Comparison of ENCODE assay signal across 9 cellular contexts in the genomic region with DNA sequence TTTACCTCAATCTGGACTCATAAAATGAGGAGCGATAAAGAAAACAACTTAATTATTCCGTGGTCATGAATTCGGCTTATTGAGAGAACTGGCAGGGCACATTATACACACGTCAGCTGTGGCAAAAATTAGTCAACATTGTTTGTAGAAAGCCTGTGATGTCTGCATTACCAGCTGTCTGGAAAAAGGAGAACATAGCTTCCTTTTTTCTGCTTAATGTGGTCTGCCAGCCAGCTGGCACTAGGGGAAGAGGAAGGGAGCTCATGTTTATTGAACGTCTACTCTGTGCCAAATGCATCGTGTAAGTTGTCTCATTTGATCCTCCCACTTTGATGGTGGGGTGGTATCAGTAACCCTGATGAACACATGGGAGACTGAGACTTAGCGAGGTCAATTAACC.
A peak's percentile ranks its signal among the peaks of the same experiment; 100 is the strongest.
DNase-seq lines count a peak whose midpoint lies in the region; ATAC-seq and TF ChIP-seq lines count a peak whose summit lies in the region.
"Had no signal": no experiment of that assay in that cellular context is flagged by ENCODE, and none has a peak within 500 bp of the region (broad histone marks: within the 10 kb centered on the region; RNA-seq: fewer than 3 reads in every experiment).

No MANE protein-coding gene starts in this region.

- TF ChIP-seq POLR2A in Peyer's patch (IDR thresholded peaks at IDR 0.05): no peak

- no peaks in the 10 kb centered on the region for H3K27me3 Mint-ChIP-seq in progenitor cell of endocrine pancreas

- H3K9me3 Mint-ChIP-seq in progenitor cell of endocrine pancreas (ENCODE audit: low read depth): no peaks in the 10 kb centered on the region

- H3K36me3 Mint-ChIP-seq in progenitor cell of endocrine pancreas (ENCODE audit: insufficient read depth): no peaks in the 10 kb centered on the region

- H3K4me1 ChIP-seq in Peyer's patch: no peaks in the 10 kb centered on the region

- no peak overlapping the region for H3K4me3 ChIP-seq in Peyer's patch
- no peak overlapping the region for H3K4me3 ChIP-seq in fibroblast of villous mesenchyme (ENCODE audit: low read depth, low read length)

- H3K36me3 ChIP-seq in Peyer's patch: no peaks in the 10 kb centered on the region

- no peaks in the 10 kb centered on the region for H3K27me3 ChIP-seq in Peyer's patch

- no peak overlapping the region for H3K4me3 Mint-ChIP-seq in progenitor cell of endocrine pancreas (ENCODE audit: low read depth)

- no peak overlapping the region for H3K27ac Mint-ChIP-seq in progenitor cell of endocrine pancreas

- DNase-seq in Peyer's patch (peak in 2 of 3 donors; percentile 25 to 57), fibroblast of villous mesenchyme (ENCODE audit: low read depth) (peak; percentile 47), renal cortical epithelial cell (ENCODE audit: low read depth) (peak; percentile 65), DMS79 (lab: John Stamatoyannopoulos, UW) (no peak), progenitor cell of endocrine pancreas (ENCODE audit: low spot score, unreplicated experiment) (no peak), NCI-H1417 treated with DMSO at 0.1 percent for 48 hours (lab: John Stamatoyannopoulos, UW) (no peak)
- no peak for DNase-seq in stimulated activated CD8-positive, alpha-beta memory T cell treated with anti-CD3 and anti-CD28 coated beads, Interleukin-4, amount 100 ng/mL, for 48 hours
- DNase-seq: NCI-H345 had no signal

- peaks cover 7% of the 10 kb centered on the region for H3K4me1 Mint-ChIP-seq in progenitor cell of endocrine pancreas (ENCODE audit: low read depth)

- peak overlapping the region in 2 of 4 donors; percentile 4 to 5 for H3K27ac ChIP-seq in Peyer's patch

- TF ChIP-seq CTCF in Peyer's patch (IDR thresholded peaks at IDR 0.05) (no peak), fibroblast of villous mesenchyme (IDR thresholded peaks at IDR 0.05; ENCODE audit: insufficient read depth, low read depth, low read length) (no peak), progenitor cell of endocrine pancreas (IDR thresholded peaks at IDR 0.05; ENCODE audit: unreplicated experiment) (no peak)

- H3K9me3 ChIP-seq in Peyer's patch: no peaks in the 10 kb centered on the region

- ATAC-seq in HG02759 (IDR thresholded peaks at IDR 0.05; ENCODE audit: unreplicated experiment): peak; percentile 69

Comparison
In these comparisons a context has a peak if more than half of its experiments do, and no peak if none do; other contexts are left out.
1. DNase-seq: peak in Peyer's patch (2 of 3), fibroblast of villous mesenchyme (single experiment) and renal cortical epithelial cell (single experiment); none in stimulated activated CD8-positive, alpha-beta memory T cell treated with anti-CD3 and anti-CD28 coated beads, Interleukin-4, amount 100 ng/mL, for 48 hours (single experiment), DMS79 (single experiment), progenitor cell of endocrine pancreas (single experiment) and NCI-H1417 treated with DMSO at 0.1 percent for 48 hours (single experiment).